In the genomic region with DNA sequence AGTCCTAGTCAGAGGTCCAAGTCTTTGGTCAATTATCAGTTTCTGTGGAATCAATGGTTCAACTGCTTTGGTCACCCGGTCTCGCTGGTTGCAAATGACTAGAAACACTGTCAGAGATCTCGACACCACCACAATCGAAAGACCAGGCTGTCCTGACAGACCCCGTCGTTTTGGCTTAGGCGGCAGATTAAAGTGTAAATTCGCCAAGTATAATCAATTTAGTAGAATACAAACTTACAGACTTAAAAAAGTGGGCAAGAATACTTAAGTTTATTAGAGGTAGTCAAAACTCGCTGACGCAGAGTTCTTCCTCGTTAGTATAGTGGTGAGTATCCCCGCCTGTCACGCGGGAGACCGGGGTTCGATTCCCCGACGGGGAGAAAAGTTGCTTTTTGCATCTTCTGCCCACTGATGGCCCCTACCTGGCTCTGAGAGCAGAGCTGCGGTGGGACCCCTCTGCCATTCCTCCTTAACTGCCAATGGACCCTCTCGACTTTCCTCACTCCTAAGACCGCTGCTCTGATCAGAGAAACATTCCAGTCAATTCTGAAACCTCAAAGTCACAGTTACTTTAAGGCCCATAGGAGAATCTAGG, we compare ENCODE assay signal across 8 cellular contexts. TPM values are rescaled to one million over a fixed set of nuclear protein-coding genes. Genes with fewer than 3 reads are reported as not detected.
DNase-seq lines count a peak whose midpoint lies in the region; ATAC-seq, FAIRE-seq and TF ChIP-seq lines count a peak whose summit lies in the region.

No MANE protein-coding gene starts in this region.

- H3K4me2 ChIP-seq in endothelial cell of umbilical vein (ENCODE audit: insufficient read depth, low read length): peak overlapping the region; percentile 95

- H3K4me1 ChIP-seq in endothelial cell of umbilical vein (ENCODE audit: control insufficient read depth, extremely low read depth, insufficient read depth, low read length): peaks cover 14% of the 10 kb centered on the region

- peak; percentile 44 for ATAC-seq in HG03097 (IDR thresholded peaks at IDR 0.05; ENCODE audit: low FRiP score, unreplicated experiment)

- TF ChIP-seq CTCF in GM12865 (IDR thresholded peaks at IDR 0.05; ENCODE audit: insufficient read depth, low read depth, low read length, missing control alignments) (no peak), endothelial cell of umbilical vein (IDR thresholded peaks at IDR 0.05; ENCODE audit: extremely low read depth in 1 of 2, insufficient read depth in 1 of 2, low read depth in 1 of 2, low read length in 2 of 2) (no peak)

- no peaks in the 10 kb centered on the region for H3K79me2 ChIP-seq in endothelial cell of umbilical vein (ENCODE audit: control insufficient read depth, insufficient read depth, low read length)

- H2AFZ ChIP-seq in endothelial cell of umbilical vein (ENCODE audit: low read depth, low read length): peak overlapping the region; percentile 100

- dilution Hi-C loops in endothelial cell of umbilical vein (cut with MboI; ENCODE audit: extremely low pct_ligation_motif_present, low sequenced_read_pairs): no loop called here

- H3K4me3 ChIP-seq in GM12865 (ENCODE audit: low read depth, low read length) (peak overlapping the region; percentile 86), endothelial cell of umbilical vein (replicated peaks in 1 of 3; ENCODE audit: insufficient read depth in 1 of 3, low read depth in 1 of 3, low read length in 3 of 3) (peak overlapping the region; percentile 38 to 97 (median 95))

- peaks cover 5 to 11% of the 10 kb centered on the region in 2 experiments for H3K27me3 ChIP-seq in endothelial cell of umbilical vein (ENCODE audit: control insufficient read depth in 2 of 2, insufficient read depth in 2 of 2, low read length in 2 of 2)

- no peaks in the 10 kb centered on the region for H4K20me1 ChIP-seq in endothelial cell of umbilical vein (replicated peaks; ENCODE audit: control insufficient read depth, extremely low read depth, insufficient read depth, low read length)

- CTCF ChIA-PET in endothelial cell of umbilical vein (lab: Charles Lee): interaction anchor here (1.8 to 6.7 kb wide), 2 partner anchors 15 to 24 kb away, joined by 7 to 55 read pairs; no protein-coding TSS in a partner anchor

- no peaks in the 10 kb centered on the region for H3K36me3 ChIP-seq in endothelial cell of umbilical vein (ENCODE audit: control insufficient read depth in 2 of 2, extremely low read depth in 1 of 2, insufficient read depth in 2 of 2, low read length in 2 of 2)

- H3K9ac ChIP-seq in endothelial cell of umbilical vein (replicated peaks; ENCODE audit: extremely low read depth, insufficient read depth, low read length): peak overlapping the region; percentile 34

- peak overlapping the region; percentile 15 for H3K27ac ChIP-seq in endothelial cell of umbilical vein (ENCODE audit: insufficient read depth, low read depth, low read length)

- intact Hi-C loops in endothelial cell of umbilical vein (cut with micrococcal nuclease): loop anchor here (1.0 to 5.0 kb wide), 12 partner anchors 8 to 399 kb away; partner anchors contain the start of gene ZNF184

- DNase-seq in GM12865 (ENCODE audit: low read depth) (peak; percentile 83), NOMO-1 (lab: John Stamatoyannopoulos, UW; ENCODE audit: unreplicated experiment in 2 of 2) (peak; percentile 23 to 30), endothelial cell of umbilical vein (ENCODE audit: low read depth, low spot score) (peak; percentile 83), mucosa of gallbladder (ENCODE audit: low spot score) (peak; percentile 52), cortex of kidney (lab: John Stamatoyannopoulos, UW) (no peak)
- peak; percentile 66 to 69 for DNase-seq in activated CD8-positive, alpha-beta memory T cell treated with anti-CD3 and anti-CD28 coated beads for 4 hours (ENCODE audit: low read depth in 2 of 2)
- peak; percentile 94 for DNase-seq in stimulated activated CD8-positive, alpha-beta memory T cell treated with anti-CD3 and anti-CD28 coated beads, Interleukin-4, amount 100 ng/mL, for 48 hours

- BruUV-seq in endothelial cell of umbilical vein (replicated peaks; lab: Mats Ljungman, UMichigan): no TSS peak

- TF ChIP-seq POLR2A in endothelial cell of umbilical vein (IDR thresholded peaks at IDR 0.05; ENCODE audit: low read depth, low read length): no peak

- no peaks in the 10 kb centered on the region for H3K9me3 ChIP-seq in endothelial cell of umbilical vein (replicated peaks; ENCODE audit: control insufficient read depth, insufficient read depth, low read length)

- POLR2A ChIA-PET in endothelial cell of umbilical vein (lab: Charles Lee): interaction anchor here (0.6 kb wide), 1 partner anchor 115 kb away, joined by 5 read pairs; no protein-coding TSS in a partner anchor

- H3K9me1 ChIP-seq in endothelial cell of umbilical vein (replicated peaks; ENCODE audit: control insufficient read depth, extremely low read depth, insufficient read depth, low read length): no peaks in the 10 kb centered on the region

- FAIRE-seq in endothelial cell of umbilical vein (lab: Jason Lieb, UNC): no peak

TF ChIP-seq in endothelial cell of umbilical vein, 7 proteins besides CTCF, POLR2A, EP300 and RAD21:
- TF ChIP-seq, protein P1, sequence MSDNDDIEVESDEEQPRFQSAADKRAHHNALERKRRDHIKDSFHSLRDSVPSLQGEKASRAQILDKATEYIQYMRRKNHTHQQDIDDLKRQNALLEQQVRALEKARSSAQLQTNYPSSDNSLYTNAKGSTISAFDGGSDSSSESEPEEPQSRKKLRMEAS (IDR thresholded peaks at IDR 0.05; ENCODE audit: insufficient read depth, insufficient read length): no peak
- TF ChIP-seq JUN (IDR thresholded peaks at IDR 0.05; ENCODE audit: borderline replicate concordance, insufficient read depth, insufficient read length, low read depth): no peak
- TF ChIP-seq POLR2AphosphoS5 (IDR thresholded peaks at IDR 0.05; ENCODE audit: insufficient read depth, low read depth, low read length): no peak
- TF ChIP-seq MYC (IDR thresholded peaks at IDR 0.05; ENCODE audit: low read depth, low read length): no peak
- no peak for TF ChIP-seq EZH2 (IDR thresholded peaks at IDR 0.05; ENCODE audit: borderline replicate concordance, low read depth, low read length, severe bottlenecking)
- no peak for TF ChIP-seq FOS (IDR thresholded peaks at IDR 0.05; ENCODE audit: borderline replicate concordance, insufficient read depth, low read length)
- TF ChIP-seq GATA2 (IDR thresholded peaks at IDR 0.05; ENCODE audit: insufficient read depth, insufficient read length, low read depth, low read length): no peak

RNA-seq across cellular contexts. Expression of gene ZNF184, which starts 30.6 kb away (rescaled TPM):
- total RNA-seq in endothelial cell of umbilical vein (5.4 and 6.5 TPM in 2 replicates), mucosa of gallbladder (6.4 TPM)
- polyA plus RNA-seq in endothelial cell of umbilical vein: 1.4 and 1.6 TPM in 2 replicates
- 2.6 and 3.0 TPM in 2 replicates for polyA plus RNA-seq in endothelial cell of umbilical vein (2011; cell fraction: cytosol; rRNA removed)
- 3.1 and 4.1 TPM in 2 replicates for polyA plus RNA-seq in endothelial cell of umbilical vein (2011; cell fraction: nucleus; rRNA removed)
- polyA plus RNA-seq in endothelial cell of umbilical vein (2012): 3.7 and 5.0 TPM in 2 replicates
- polyA minus RNA-seq in endothelial cell of umbilical vein: 3.0 and 5.5 TPM in 2 replicates
- polyA minus RNA-seq in endothelial cell of umbilical vein (2011; cell fraction: cytosol; rRNA and poly(A)+ RNA removed): 3.2 TPM
- 3.3 and 4.7 TPM in 2 replicates for polyA minus RNA-seq in endothelial cell of umbilical vein (2011; cell fraction: nucleus; rRNA and poly(A)+ RNA removed)
